In the genomic region with DNA sequence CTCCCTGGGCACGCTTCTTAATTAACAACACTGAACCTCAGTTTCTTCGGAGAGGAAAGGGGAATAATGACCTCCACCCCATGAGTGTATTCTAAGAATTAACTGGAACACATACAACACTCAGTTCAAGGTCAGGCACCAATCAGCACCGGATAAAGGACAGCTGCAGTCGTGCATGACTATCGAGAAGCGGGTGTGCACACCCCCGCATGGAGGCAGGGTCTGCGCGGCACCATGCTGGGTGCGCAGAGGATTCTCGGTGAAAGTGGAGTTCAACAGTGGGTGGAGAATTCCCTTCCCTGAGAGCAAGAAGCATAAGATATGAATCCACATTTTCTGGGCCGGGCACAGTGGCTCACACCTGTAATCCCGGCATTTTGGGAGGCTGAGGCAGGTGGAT, we compare ENCODE assay signal across 1 cellular context.
A peak's percentile ranks its signal among the peaks of the same experiment; 100 is the strongest.
TF ChIP-seq lines count a peak whose summit lies in the region.

No MANE protein-coding gene starts in this region.

TF ChIP-seq in K562, 482 proteins besides CTCF, POLR2A, EP300 and RAD21 (continued from another document and continues in another):
- 0 out of 2 replicates have a peak, but pooled peaks have one; percentile 19 for TF ChIP-seq DPF2 (IDR thresholded peaks at IDR 0.05)
- TF ChIP-seq SRSF9 (IDR thresholded peaks at IDR 0.05; ENCODE audit: borderline replicate concordance, low read depth, low read length), result no peak
- no peak for TF ChIP-seq NCOA4 (IDR thresholded peaks at IDR 0.05; ENCODE audit: partially characterized antibody)
- no peak for TF ChIP-seq MEF2A (IDR thresholded peaks at IDR 0.05; ENCODE audit: control insufficient read depth, low read depth, low read length)
- TF ChIP-seq THRB (CRISPR knock-in tag; conservative IDR thresholded peaks at IDR 0.05), result no peak
- TF ChIP-seq ARID1B (IDR thresholded peaks at IDR 0.05), result peak; percentile 50
- no peak for TF ChIP-seq ZBTB49 (CRISPR knock-in tag; IDR thresholded peaks at IDR 0.05; ENCODE audit: borderline replicate concordance)
- TF ChIP-seq, protein P1, sequence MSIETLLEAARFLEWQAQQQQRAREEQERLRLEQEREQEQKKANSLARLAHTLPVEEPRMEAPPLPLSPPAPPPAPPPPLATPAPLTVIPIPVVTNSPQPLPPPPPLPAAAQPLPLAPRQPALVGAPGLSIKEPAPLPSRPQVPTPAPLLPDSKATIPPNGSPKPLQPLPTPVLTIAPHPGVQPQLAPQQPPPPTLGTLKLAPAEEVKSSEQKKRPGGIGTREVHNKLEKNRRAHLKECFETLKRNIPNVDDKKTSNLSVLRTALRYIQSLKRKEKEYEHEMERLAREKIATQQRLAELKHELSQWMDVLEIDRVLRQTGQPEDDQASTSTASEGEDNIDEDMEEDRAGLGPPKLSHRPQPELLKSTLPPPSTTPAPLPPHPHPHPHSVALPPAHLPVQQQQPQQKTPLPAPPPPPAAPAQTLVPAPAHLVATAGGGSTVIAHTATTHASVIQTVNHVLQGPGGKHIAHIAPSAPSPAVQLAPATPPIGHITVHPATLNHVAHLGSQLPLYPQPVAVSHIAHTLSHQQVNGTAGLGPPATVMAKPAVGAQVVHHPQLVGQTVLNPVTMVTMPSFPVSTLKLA (conservative IDR thresholded peaks at IDR 0.05), result peak in 1 of 2 experiments; percentile 48; a peak in 1 of 4 replicates
- no peak for TF ChIP-seq HDAC6 (IDR thresholded peaks at IDR 0.05; ENCODE audit: low read depth, low read length)
- peak; percentile 69 for TF ChIP-seq CBFA2T3 (IDR thresholded peaks at IDR 0.05)
- TF ChIP-seq, protein P2, sequence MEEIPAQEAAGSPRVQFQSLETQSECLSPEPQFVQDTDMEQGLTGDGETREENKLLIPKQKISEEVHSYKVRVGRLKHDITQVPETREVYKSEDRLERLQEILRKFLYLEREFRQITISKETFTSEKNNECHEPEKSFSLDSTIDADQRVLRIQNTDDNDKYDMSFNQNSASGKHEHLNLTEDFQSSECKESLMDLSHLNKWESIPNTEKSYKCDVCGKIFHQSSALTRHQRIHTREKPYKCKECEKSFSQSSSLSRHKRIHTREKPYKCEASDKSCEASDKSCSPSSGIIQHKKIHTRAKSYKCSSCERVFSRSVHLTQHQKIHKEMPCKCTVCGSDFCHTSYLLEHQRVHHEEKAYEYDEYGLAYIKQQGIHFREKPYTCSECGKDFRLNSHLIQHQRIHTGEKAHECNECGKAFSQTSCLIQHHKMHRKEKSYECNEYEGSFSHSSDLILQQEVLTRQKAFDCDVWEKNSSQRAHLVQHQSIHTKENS (CRISPR knock-in tag; IDR thresholded peaks at IDR 0.05), result no peak
- 0 out of 4 replicates have a peak, but pooled peaks of 1 of the 2 experiments have one; percentile 13 for TF ChIP-seq KDM1A (IDR thresholded peaks at IDR 0.05)
- TF ChIP-seq RCOR1 (IDR thresholded peaks at IDR 0.05; ENCODE audit: borderline replicate concordance in 1 of 2, low read depth in 2 of 2, low read length in 2 of 2), result 0 out of 4 replicates have a peak, but pooled peaks of 1 of the 2 experiments have one; percentile 34
- no peak for TF ChIP-seq MXI1 (IDR thresholded peaks at IDR 0.05; ENCODE audit: low read depth, low read length)
- TF ChIP-seq PTRF (tag; IDR thresholded peaks at IDR 0.05), result no peak
- no peak for TF ChIP-seq ZNF592 (IDR thresholded peaks at IDR 0.05)
- no peak for TF ChIP-seq MBD1 (CRISPR knock-in tag; IDR thresholded peaks at IDR 0.05)
- TF ChIP-seq TEAD4 (IDR thresholded peaks at IDR 0.05; ENCODE audit: low read length), result 0 out of 2 replicates have a peak, but pooled peaks have one; percentile 22
- TF ChIP-seq TEAD4 (CRISPR knock-in tag; IDR thresholded peaks at IDR 0.05; ENCODE audit: borderline replicate concordance), result no peak
- TF ChIP-seq TCF3 (CRISPR knock-in tag; IDR thresholded peaks at IDR 0.05), result peak; percentile 40; the same call in 1 of the 2 replicates
- no peak for TF ChIP-seq RB1 (IDR thresholded peaks at IDR 0.05; ENCODE audit: low read depth)
- no peak for TF ChIP-seq TSHZ1 (CRISPR knock-in tag; IDR thresholded peaks at IDR 0.05)
- no peak for TF ChIP-seq ZNF282 (CRISPR knock-in tag; IDR thresholded peaks at IDR 0.05)
- peak; percentile 34; the same call in 1 of the 2 replicates for TF ChIP-seq CREM (IDR thresholded peaks at IDR 0.05; ENCODE audit: low read depth)
- peak; percentile 72 for TF ChIP-seq ESRRA (IDR thresholded peaks at IDR 0.05; ENCODE audit: borderline replicate concordance, low read depth)
- no peak for TF ChIP-seq RBM15 (IDR thresholded peaks at IDR 0.05; ENCODE audit: insufficient read depth, low read length)
- TF ChIP-seq, protein P3, sequence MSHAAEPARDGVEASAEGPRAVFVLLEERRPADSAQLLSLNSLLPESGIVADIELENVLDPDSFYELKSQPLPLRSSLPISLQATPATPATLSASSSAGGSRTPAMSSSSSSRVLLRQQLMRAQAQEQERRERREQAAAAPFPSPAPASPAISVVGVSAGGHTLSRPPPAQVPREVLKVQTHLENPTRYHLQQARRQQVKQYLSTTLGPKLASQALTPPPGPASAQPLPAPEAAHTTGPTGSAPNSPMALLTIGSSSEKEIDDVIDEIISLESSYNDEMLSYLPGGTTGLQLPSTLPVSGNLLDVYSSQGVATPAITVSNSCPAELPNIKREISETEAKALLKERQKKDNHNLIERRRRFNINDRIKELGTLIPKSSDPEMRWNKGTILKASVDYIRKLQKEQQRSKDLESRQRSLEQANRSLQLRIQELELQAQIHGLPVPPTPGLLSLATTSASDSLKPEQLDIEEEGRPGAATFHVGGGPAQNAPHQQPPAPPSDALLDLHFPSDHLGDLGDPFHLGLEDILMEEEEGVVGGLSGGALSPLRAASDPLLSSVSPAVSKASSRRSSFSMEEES (CRISPR knock-in tag; IDR thresholded peaks at IDR 0.05), result no peak
- no peak for TF ChIP-seq PURB (CRISPR knock-in tag; IDR thresholded peaks at IDR 0.05; ENCODE audit: low read depth)
- TF ChIP-seq PRMT5 (CRISPR knock-in tag; IDR thresholded peaks at IDR 0.05), result no peak
- TF ChIP-seq ZFX (CRISPR knock-in tag; IDR thresholded peaks at IDR 0.05), result no peak
- TF ChIP-seq ZNF707 (CRISPR knock-in tag; conservative IDR thresholded peaks at IDR 0.05), result no peak
- peak; percentile 57 to 58 for TF ChIP-seq NRF1 (conservative IDR thresholded peaks at IDR 0.05 in 1 of 2, IDR thresholded peaks at IDR 0.05 in 1 of 2)
- TF ChIP-seq ZBTB8A (IDR thresholded peaks at IDR 0.05; ENCODE audit: partially characterized antibody), result no peak
- TF ChIP-seq, protein P4, sequence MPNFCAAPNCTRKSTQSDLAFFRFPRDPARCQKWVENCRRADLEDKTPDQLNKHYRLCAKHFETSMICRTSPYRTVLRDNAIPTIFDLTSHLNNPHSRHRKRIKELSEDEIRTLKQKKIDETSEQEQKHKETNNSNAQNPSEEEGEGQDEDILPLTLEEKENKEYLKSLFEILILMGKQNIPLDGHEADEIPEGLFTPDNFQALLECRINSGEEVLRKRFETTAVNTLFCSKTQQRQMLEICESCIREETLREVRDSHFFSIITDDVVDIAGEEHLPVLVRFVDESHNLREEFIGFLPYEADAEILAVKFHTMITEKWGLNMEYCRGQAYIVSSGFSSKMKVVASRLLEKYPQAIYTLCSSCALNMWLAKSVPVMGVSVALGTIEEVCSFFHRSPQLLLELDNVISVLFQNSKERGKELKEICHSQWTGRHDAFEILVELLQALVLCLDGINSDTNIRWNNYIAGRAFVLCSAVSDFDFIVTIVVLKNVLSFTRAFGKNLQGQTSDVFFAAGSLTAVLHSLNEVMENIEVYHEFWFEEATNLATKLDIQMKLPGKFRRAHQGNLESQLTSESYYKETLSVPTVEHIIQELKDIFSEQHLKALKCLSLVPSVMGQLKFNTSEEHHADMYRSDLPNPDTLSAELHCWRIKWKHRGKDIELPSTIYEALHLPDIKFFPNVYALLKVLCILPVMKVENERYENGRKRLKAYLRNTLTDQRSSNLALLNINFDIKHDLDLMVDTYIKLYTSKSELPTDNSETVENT (CRISPR knock-in tag; IDR thresholded peaks at IDR 0.05), result no peak
- 0 out of 2 replicates have a peak, but pooled peaks have one; percentile 64 for TF ChIP-seq EHMT2 (IDR thresholded peaks at IDR 0.05)
- no peak for TF ChIP-seq NONO (IDR thresholded peaks at IDR 0.05; ENCODE audit: low read depth in 2 of 2, low read length in 1 of 2)
- TF ChIP-seq KLF10 (CRISPR knock-in tag; IDR thresholded peaks at IDR 0.05), result no peak
- no peak for TF ChIP-seq MYBL2 (IDR thresholded peaks at IDR 0.05; ENCODE audit: low read depth)
- TF ChIP-seq MYBL2 (CRISPR knock-in tag; IDR thresholded peaks at IDR 0.05; ENCODE audit: borderline replicate concordance), result no peak
